Comparison of ENCODE assay signal across 10 cellular contexts in genomic region chr17:2086306-2086705, GRCh38. TPM values are rescaled to one million over a fixed set of nuclear protein-coding genes. Genes with fewer than 3 reads are reported as not detected.
DNase-seq lines count a peak whose midpoint lies in the region; ATAC-seq and TF ChIP-seq lines count a peak whose summit lies in the region.
"Had no signal": no experiment of that assay in that cellular context is flagged by ENCODE, and none has a peak within 500 bp of the region (broad histone marks: within the 10 kb centered on the region; RNA-seq: fewer than 3 reads in every experiment).

No MANE protein-coding gene starts in this region.

- H3K36me3 Mint-ChIP-seq in activated T-helper 17 cell treated with anti-CD3 and anti-CD28 coated beads, Interleukin-2, amount 50 U/mL, for 72 hours (ENCODE audit: low read depth), result peaks cover 64% of the 10 kb centered on the region
- H3K36me3 Mint-ChIP-seq: natural killer cell had no signal

- intact Hi-C loops in breast epithelium (cut with DNase I; ENCODE audit: low total_unique reads), result no loop called here
- intact Hi-C loops in mammary epithelial cell (cut with micrococcal nuclease), result no loop called here
- intact Hi-C loops in colonic mucosa (cut with DNase I), result no loop called here

- TF ChIP-seq POLR2A in breast epithelium (IDR thresholded peaks at IDR 0.05) (no peak), tibial nerve (IDR thresholded peaks at IDR 0.05) (no peak)

- no peaks in the 10 kb centered on the region for H3K79me2 ChIP-seq in mammary epithelial cell (ENCODE audit: insufficient read depth, low read length)

- H3K27ac Mint-ChIP-seq in activated T-helper 17 cell treated with anti-CD3 and anti-CD28 coated beads, Interleukin-2, amount 50 U/mL, for 72 hours, result no peak overlapping the region

- no peak for DNase-seq in breast epithelium (ENCODE audit: low spot score in 2 of 2)
- DNase-seq in mammary epithelial cell, result no peak
- DNase-seq in tibial nerve (ENCODE audit: low spot score in 2 of 2), result no peak
- DNase-seq in NCI-H2107 treated with DMSO at 0.1 percent for 48 hours (lab: John Stamatoyannopoulos, UW; ENCODE audit: unreplicated experiment), result no peak
- no peak for DNase-seq in colonic mucosa
- no peak for DNase-seq in NCI-H2196 treated with DMSO at 0.1 percent for 48 hours (lab: John Stamatoyannopoulos, UW; ENCODE audit: unreplicated experiment)
- DNase-seq: natural killer cell, NCI-H226 had no signal

- H3K9me3 Mint-ChIP-seq in activated T-helper 17 cell treated with anti-CD3 and anti-CD28 coated beads, Interleukin-2, amount 50 U/mL, for 72 hours, result no peaks in the 10 kb centered on the region
- H3K9me3 Mint-ChIP-seq: natural killer cell had no signal

- no peak for ATAC-seq in activated T-helper 17 cell treated with anti-CD3 and anti-CD28 coated beads, Interleukin-2, amount 50 U/mL, for 72 hours (replicated peaks)
- ATAC-seq: natural killer cell had no signal

- TF ChIP-seq EP300 in tibial nerve (IDR thresholded peaks at IDR 0.05), result no peak

- CTCF ChIA-PET in mammary epithelial cell (lab: Charles Lee; ENCODE audit: low non-redundant PET), result no interaction called here

- 95% methylated on average over 2 of the region's 3 CpGs for WGBS in mammary epithelial cell (ENCODE audit: low coverage, missing lambda C conversion rate)
- WGBS in tibial nerve, 2 donors, result 71 to 73% methylated on average over 3 of the region's 3 CpGs

- H4K20me1 ChIP-seq in mammary epithelial cell (ENCODE audit: insufficient read depth, low read length), result no peaks in the 10 kb centered on the region

- peaks cover 55% of the 10 kb centered on the region for H3K4me1 Mint-ChIP-seq in activated T-helper 17 cell treated with anti-CD3 and anti-CD28 coated beads, Interleukin-2, amount 50 U/mL, for 72 hours

- TF ChIP-seq CTCF in breast epithelium (IDR thresholded peaks at IDR 0.05) (no peak), mammary epithelial cell (conservative IDR thresholded peaks at IDR 0.05 in 1 of 2, IDR thresholded peaks at IDR 0.05 in 1 of 2; ENCODE audit: extremely low read depth in 1 of 2, insufficient read depth in 1 of 2, low read depth in 1 of 2, low read length in 2 of 2) (no peak), tibial nerve (IDR thresholded peaks at IDR 0.05) (no peak), colonic mucosa (IDR thresholded peaks at IDR 0.05) (no peak)

- H3K36me3 ChIP-seq in breast epithelium (peaks cover under 1% of the 10 kb centered on the region), mammary epithelial cell (ENCODE audit: insufficient read depth, low read length) (no peaks in the 10 kb centered on the region), mucosa of rectum (ENCODE audit: control insufficient read depth in 2 of 2, insufficient read depth in 2 of 2, low read length in 2 of 2) (peaks cover 6 to 11% of the 10 kb centered on the region in 2 donors), tibial nerve (peaks cover 0 to 20% (median 0%) of the 10 kb centered on the region in 3 donors), colonic mucosa (no peaks in the 10 kb centered on the region)

- H3K4me3 ChIP-seq in breast epithelium (no peak overlapping the region), mammary epithelial cell (replicated peaks in 1 of 3; ENCODE audit: insufficient read depth in 1 of 3, low read depth in 2 of 3, low read length in 3 of 3) (no peak overlapping the region), mucosa of rectum (ENCODE audit: low read length in 2 of 2) (no peak overlapping the region), tibial nerve (no peak overlapping the region), colonic mucosa (no peak overlapping the region)

- H3K4me2 ChIP-seq in mammary epithelial cell (ENCODE audit: insufficient read depth, low read depth, low read length), result no peak overlapping the region

- no peak overlapping the region for H3K9ac ChIP-seq in mammary epithelial cell (ENCODE audit: insufficient read depth, low read length)
- peak overlapping the region in 1 of 2 donors; percentile 70 for H3K9ac ChIP-seq in mucosa of rectum (ENCODE audit: low read depth in 1 of 2, low read length in 2 of 2)
- H3K9ac ChIP-seq in colonic mucosa (ENCODE audit: low read depth in 2 of 2, low read length in 2 of 2), result peak overlapping the region in 1 of 2 donors; percentile 76

- H3K4me3 Mint-ChIP-seq in activated T-helper 17 cell treated with anti-CD3 and anti-CD28 coated beads, Interleukin-2, amount 50 U/mL, for 72 hours, result peak overlapping the region; percentile 77
- H3K4me3 Mint-ChIP-seq: natural killer cell had no signal

- in situ Hi-C loops in mammary epithelial cell (cut with MboI; ENCODE audit: low sequenced_read_pairs in 2 of 2), result no loop called here

- H2AFZ ChIP-seq in mammary epithelial cell (ENCODE audit: low read depth, low read length), result no peak overlapping the region

- no peaks in the 10 kb centered on the region for H3K9me3 ChIP-seq in breast epithelium
- no peaks in the 10 kb centered on the region for H3K9me3 ChIP-seq in mammary epithelial cell (replicated peaks; ENCODE audit: insufficient read depth, low read length)
- no peaks in the 10 kb centered on the region for H3K9me3 ChIP-seq in mucosa of rectum (ENCODE audit: control insufficient read depth in 2 of 2, low read length in 2 of 2)
- no peaks in the 10 kb centered on the region for H3K9me3 ChIP-seq in tibial nerve
- no peaks in the 10 kb centered on the region for H3K9me3 ChIP-seq in colonic mucosa

- no TSS peak for BruUV-seq in mammary epithelial cell (replicated peaks; lab: Mats Ljungman, UMichigan)

- H3K4me1 ChIP-seq in breast epithelium (peaks cover 23 to 32% of the 10 kb centered on the region in 2 donors), mammary epithelial cell (ENCODE audit: insufficient read depth, low read length) (peaks cover 42% of the 10 kb centered on the region), mucosa of rectum (ENCODE audit: control insufficient read depth in 2 of 2, insufficient read depth in 2 of 2, low read length in 2 of 2) (peaks cover 70 to 75% of the 10 kb centered on the region in 2 donors), tibial nerve (peaks cover 0 to 96% (median 72%) of the 10 kb centered on the region in 4 donors), colonic mucosa (peaks cover 29% of the 10 kb centered on the region)

- H3K27ac ChIP-seq in breast epithelium, result peak overlapping the region; percentile 94 to 97
- no peak overlapping the region for H3K27ac ChIP-seq in mammary epithelial cell (ENCODE audit: insufficient read depth, low read depth, low read length)
- H3K27ac ChIP-seq in mucosa of rectum (ENCODE audit: low read depth in 2 of 2, low read length in 2 of 2), result peak overlapping the region; percentile 96 to 97
- H3K27ac ChIP-seq in tibial nerve, result peak overlapping the region; percentile 12 to 88 (median 83)
- no peak overlapping the region for H3K27ac ChIP-seq in colonic mucosa

- dilution Hi-C loops in mammary epithelial cell (cut with HindIII; ENCODE audit: low sequenced_read_pairs), result loop anchor here (5.0 kb wide), 1 partner anchor 41 kb away; no protein-coding TSS in a partner anchor

- no peaks in the 10 kb centered on the region for H3K27me3 ChIP-seq in breast epithelium
- H3K27me3 ChIP-seq in mammary epithelial cell (ENCODE audit: insufficient read depth, low read length), result no peaks in the 10 kb centered on the region
- H3K27me3 ChIP-seq in mucosa of rectum (ENCODE audit: control insufficient read depth in 2 of 2, insufficient read depth in 2 of 2, low read length in 2 of 2), result no peaks in the 10 kb centered on the region
- H3K27me3 ChIP-seq in tibial nerve, result no peaks in the 10 kb centered on the region
- no peaks in the 10 kb centered on the region for H3K27me3 ChIP-seq in colonic mucosa

- no peaks in the 10 kb centered on the region for H3K27me3 Mint-ChIP-seq in activated T-helper 17 cell treated with anti-CD3 and anti-CD28 coated beads, Interleukin-2, amount 50 U/mL, for 72 hours

RNA-seq across cellular contexts. Expression of gene HIC1, which starts 31.4 kb away (rescaled TPM):
- total RNA-seq in breast epithelium, result 10 to 100 TPM; 12.6 to 16.4 (median 12.7) TPM
- total RNA-seq in mammary epithelial cell, result 1 to 10 TPM in 1 of 2 donors, under 1 TPM in 1; 0.67 to 1.3 TPM
- polyA plus RNA-seq in mammary epithelial cell, result 0.20 TPM
- not detected for polyA minus RNA-seq in mammary epithelial cell
- 10 to 100 TPM; 22.8 to 24.4 TPM for total RNA-seq in activated T-helper 17 cell treated with anti-CD3 and anti-CD28 coated beads, Interleukin-2, amount 50 U/mL, for 72 hours
- 10 to 100 TPM; 27.6 to 64.7 (median 50.0) TPM for total RNA-seq in tibial nerve
- 10 to 100 TPM in 1 of 2 donors, 1 to 10 TPM in 1; 7.0 to 11.2 TPM for total RNA-seq in colonic mucosa

RNA-seq across cellular contexts. Expression of gene OVCA2, which starts 44.5 kb away (rescaled TPM):
- total RNA-seq in breast epithelium (10 to 100 TPM; 24.3 to 35.4 (median 32.5) TPM), mammary epithelial cell (10 to 100 TPM; 44.1 to 65.7 TPM), tibial nerve (10 to 100 TPM; 18.6 to 37.3 (median 35.0) TPM), colonic mucosa (10 to 100 TPM; 41.0 to 49.8 TPM)
- 68.4 TPM for polyA plus RNA-seq in mammary epithelial cell
- polyA minus RNA-seq in mammary epithelial cell, result 28.3 TPM
- 10 to 100 TPM; 20.7 to 39.3 TPM for total RNA-seq in activated T-helper 17 cell treated with anti-CD3 and anti-CD28 coated beads, Interleukin-2, amount 50 U/mL, for 72 hours

RNA-seq across cellular contexts. Expression of gene DPH1, which starts 56.4 kb away (rescaled TPM):
- total RNA-seq in breast epithelium, result 10 to 100 TPM; 28.3 to 66.6 (median 55.7) TPM
- 10 to 100 TPM; 29.0 to 36.2 TPM for total RNA-seq in mammary epithelial cell
- polyA plus RNA-seq in mammary epithelial cell, result 27.4 TPM
- polyA minus RNA-seq in mammary epithelial cell, result 64.4 TPM
- total RNA-seq in activated T-helper 17 cell treated with anti-CD3 and anti-CD28 coated beads, Interleukin-2, amount 50 U/mL, for 72 hours, result 10 to 100 TPM; 36.9 to 40.2 TPM
- total RNA-seq in tibial nerve, result 100 to 1,000 TPM in 1 of 4 donors, 10 to 100 TPM in 3; 56.3 to 137 (median 63.9) TPM
- 10 to 100 TPM; 22.7 to 34.4 TPM for total RNA-seq in colonic mucosa

Comparison
In these comparisons a context has a peak if more than half of its experiments do, and no peak if none do; other contexts are left out.
1. H3K27ac ChIP-seq: peak in breast epithelium (2 of 2), mucosa of rectum (2 of 2) and tibial nerve (4 of 4); none in mammary epithelial cell (single experiment) and colonic mucosa (single experiment).